In the genomic region with DNA sequence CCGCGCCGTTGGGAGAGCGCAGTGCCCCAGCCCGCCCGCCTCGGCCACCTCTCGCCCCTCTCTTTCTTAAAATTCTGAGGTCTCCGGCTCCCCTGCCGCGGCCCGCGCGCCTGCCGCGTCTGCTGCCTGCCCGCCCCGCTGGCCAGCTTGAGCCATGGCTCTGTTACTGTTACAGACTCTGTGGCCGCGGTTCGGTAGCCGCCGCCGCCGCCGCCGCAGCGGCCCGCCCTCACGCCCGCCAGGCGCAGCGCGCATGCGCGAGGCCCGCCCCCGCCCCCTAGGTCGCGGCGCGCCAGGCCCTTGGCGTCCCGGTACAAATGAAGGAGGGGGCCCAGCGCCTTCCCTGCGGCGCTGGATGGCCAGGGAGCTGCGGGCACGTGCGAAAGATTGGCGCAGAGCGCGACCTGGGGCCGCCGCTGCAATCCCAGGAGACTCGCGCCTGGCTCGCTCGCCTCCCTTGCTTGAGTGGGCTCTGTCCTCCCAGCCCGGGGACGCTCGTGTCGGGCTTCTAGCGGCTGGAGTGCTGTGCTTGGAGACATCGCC, we compare ENCODE assay signal across 7 cellular contexts. TPM values are rescaled to one million over a fixed set of nuclear protein-coding genes. Genes with fewer than 3 reads are reported as not detected.
DNase-seq lines count a peak whose midpoint lies in the region; ATAC-seq and TF ChIP-seq lines count a peak whose summit lies in the region.

ONECUT1 (minus strand) TSS at position 171 of the 543 bp plus-strand sequence. CDS start 452 bp downstream, outside the sequence.

- CTCF ChIA-PET in mammary epithelial cell (lab: Charles Lee; ENCODE audit: low non-redundant PET): no interaction called here

- peak within 1 kb of the TSS; percentile 75 for H3K4me3 ChIP-seq in Karpas-422 (ENCODE audit: low read length)
- peak within 1 kb of the TSS; percentile 59 for H3K4me3 ChIP-seq in SU-DHL-6 (ENCODE audit: insufficient read depth, low read length, poor library complexity, severe bottlenecking)
- H3K4me3 ChIP-seq in mammary epithelial cell (replicated peaks in 1 of 3; ENCODE audit: insufficient read depth in 1 of 3, low read depth in 2 of 3, low read length in 3 of 3): peak within 1 kb of the TSS; percentile 42 to 52 (median 52)

- no peaks in the 10 kb centered on the region for H3K27me3 ChIP-seq in Karpas-422 (ENCODE audit: low read length)
- no peaks in the 10 kb centered on the region for H3K27me3 ChIP-seq in SU-DHL-6 (ENCODE audit: low read length)
- peaks cover 66% of the 10 kb centered on the region for H3K27me3 ChIP-seq in mammary epithelial cell (ENCODE audit: insufficient read depth, low read length)

- no peaks in the 10 kb centered on the region for H3F3A ChIP-seq in SU-DHL-6 (ENCODE audit: insufficient read depth)

- H4K20me1 ChIP-seq in Karpas-422 (ENCODE audit: insufficient read depth, low read depth, low read length): no peaks in the 10 kb centered on the region
- H4K20me1 ChIP-seq in SU-DHL-6 (ENCODE audit: low read depth, low read length): no peaks in the 10 kb centered on the region
- H4K20me1 ChIP-seq in mammary epithelial cell (ENCODE audit: insufficient read depth, low read length): peaks cover 2% of the 10 kb centered on the region

- in situ Hi-C loops in mammary epithelial cell (cut with MboI; ENCODE audit: low sequenced_read_pairs in 2 of 2): loop anchor here (25.0 kb wide), 1 partner anchor 922 kb away; no protein-coding TSS in a partner anchor

- peak within 1 kb of the TSS; percentile 96 for H2AFZ ChIP-seq in Karpas-422 (ENCODE audit: low read length)
- peak within 1 kb of the TSS; percentile 100 for H2AFZ ChIP-seq in SU-DHL-6 (ENCODE audit: low read depth, low read length, severe bottlenecking)
- peak within 1 kb of the TSS; percentile 85 for H2AFZ ChIP-seq in mammary epithelial cell (ENCODE audit: low read depth, low read length)

- intact Hi-C loops in mammary epithelial cell (cut with micrococcal nuclease): no loop called here

- H3K9me3 ChIP-seq in Karpas-422 (ENCODE audit: low read length) (no peaks in the 10 kb centered on the region), SU-DHL-6 (ENCODE audit: insufficient read depth, low read length) (no peaks in the 10 kb centered on the region), mammary epithelial cell (replicated peaks; ENCODE audit: insufficient read depth, low read length) (no peaks in the 10 kb centered on the region)

- TF ChIP-seq CTCF in GM10266 (IDR thresholded peaks at IDR 0.05; ENCODE audit: control insufficient read depth, insufficient read depth, low read depth, missing control alignments) (no peak), SU-DHL-6 (IDR thresholded peaks at IDR 0.05; ENCODE audit: insufficient read depth, low read length, poor library complexity, severe bottlenecking) (no peak), mammary epithelial cell (conservative IDR thresholded peaks at IDR 0.05 in 1 of 2, IDR thresholded peaks at IDR 0.05 in 1 of 2; ENCODE audit: extremely low read depth in 1 of 2, insufficient read depth in 1 of 2, low read depth in 1 of 2, low read length in 2 of 2) (no peak)

- DNase-seq in GM10266 (ENCODE audit: extremely low spot score) (peak; percentile 90), Karpas-422 (peak; percentile 86), mammary epithelial cell (peak; percentile 32), left kidney (ENCODE audit: low read depth, low spot score) (peak; percentile 78)
- DNase-seq in stimulated activated CD4-positive, alpha-beta T cell treated with anti-CD3 and anti-CD28 coated beads, Interleukin-4, amount 100 ng/mL, for 24 hours: peak; percentile 48

- H3K4me2 ChIP-seq in Karpas-422 (ENCODE audit: low read depth, low read length, poor library complexity, severe bottlenecking): peak within 1 kb of the TSS; percentile 90
- H3K4me2 ChIP-seq in SU-DHL-6 (ENCODE audit: low read depth, low read length, poor library complexity, severe bottlenecking): peak within 1 kb of the TSS; percentile 91
- peak within 1 kb of the TSS; percentile 98 for H3K4me2 ChIP-seq in mammary epithelial cell (ENCODE audit: insufficient read depth, low read depth, low read length)

- dilution Hi-C loops in mammary epithelial cell (cut with HindIII; ENCODE audit: low sequenced_read_pairs): no loop called here

- BruUV-seq in mammary epithelial cell (replicated peaks; lab: Mats Ljungman, UMichigan): no TSS peak

- ATAC-seq in GM21786 (IDR thresholded peaks at IDR 0.05; ENCODE audit: unreplicated experiment): peak; percentile 70

- H3K27ac ChIP-seq in Karpas-422 (ENCODE audit: low read length): no peak within 1 kb of the TSS
- no peak within 1 kb of the TSS for H3K27ac ChIP-seq in SU-DHL-6 (ENCODE audit: low read depth, low read length)
- no peak within 1 kb of the TSS for H3K27ac ChIP-seq in mammary epithelial cell (ENCODE audit: insufficient read depth, low read depth, low read length)

- H3K79me2 ChIP-seq in Karpas-422 (ENCODE audit: low read length): no peaks in the 10 kb centered on the region
- no peaks in the 10 kb centered on the region for H3K79me2 ChIP-seq in SU-DHL-6 (ENCODE audit: insufficient read depth, low read length)
- no peaks in the 10 kb centered on the region for H3K79me2 ChIP-seq in mammary epithelial cell (ENCODE audit: insufficient read depth, low read length)

- 0% methylated on average over 6 of the region's 65 CpGs for WGBS in mammary epithelial cell (ENCODE audit: low coverage, missing lambda C conversion rate)

- H3K9me2 ChIP-seq in Karpas-422 (replicated peaks; ENCODE audit: insufficient read depth, low read length): no peaks in the 10 kb centered on the region
- no peaks in the 10 kb centered on the region for H3K9me2 ChIP-seq in SU-DHL-6 (replicated peaks; ENCODE audit: insufficient read depth, low read length)

- no peaks in the 10 kb centered on the region for H3K36me3 ChIP-seq in Karpas-422 (ENCODE audit: insufficient read depth, low read length)
- no peaks in the 10 kb centered on the region for H3K36me3 ChIP-seq in SU-DHL-6 (ENCODE audit: low read length)
- no peaks in the 10 kb centered on the region for H3K36me3 ChIP-seq in mammary epithelial cell (ENCODE audit: insufficient read depth, low read length)

- peaks cover 20% of the 10 kb centered on the region for H3K4me1 ChIP-seq in Karpas-422 (ENCODE audit: low read length)
- peaks cover 13% of the 10 kb centered on the region for H3K4me1 ChIP-seq in mammary epithelial cell (ENCODE audit: insufficient read depth, low read length)

- peak within 1 kb of the TSS; percentile 80 for H3K9ac ChIP-seq in Karpas-422 (ENCODE audit: low read length)
- peak within 1 kb of the TSS; percentile 64 for H3K9ac ChIP-seq in SU-DHL-6 (ENCODE audit: low read length)
- H3K9ac ChIP-seq in mammary epithelial cell (ENCODE audit: insufficient read depth, low read length): no peak within 1 kb of the TSS

RNA-seq across cellular contexts. Expression of gene ONECUT1, which starts in this region (rescaled TPM):
- 0.14 and 0.45 TPM in 2 replicates for total RNA-seq in Karpas-422 (2014; rRNA removed; shearing (Covaris generic); ENCODE audit: low replicate concordance)
- not detected for total RNA-seq in mammary epithelial cell
- not detected for polyA plus RNA-seq in mammary epithelial cell
- polyA minus RNA-seq in mammary epithelial cell: not detected

Comparison
In these comparisons a context has a peak if more than half of its experiments do, and no peak if none do; other contexts are left out.
1. Peak in DNase-seq, H3K4me3 ChIP-seq, H3K9ac ChIP-seq and H3K4me2 ChIP-seq in Karpas-422; RNA of the gene not detected or under 1 TPM.
2. Peak in DNase-seq, H3K4me3 ChIP-seq and H3K4me2 ChIP-seq in mammary epithelial cell; RNA of the gene not detected or under 1 TPM.
3. DNase-seq: peak in every context shown above with its lines; median percentile 90 in GM10266; 86 in Karpas-422; 78 in left kidney; 48 in stimulated activated CD4-positive, alpha-beta T cell treated with anti-CD3 and anti-CD28 coated beads, Interleukin-4, amount 100 ng/mL, for 24 hours; 32 in mammary epithelial cell.